Comparison of ENCODE assay signal across 38 cellular contexts in the genomic region with DNA sequence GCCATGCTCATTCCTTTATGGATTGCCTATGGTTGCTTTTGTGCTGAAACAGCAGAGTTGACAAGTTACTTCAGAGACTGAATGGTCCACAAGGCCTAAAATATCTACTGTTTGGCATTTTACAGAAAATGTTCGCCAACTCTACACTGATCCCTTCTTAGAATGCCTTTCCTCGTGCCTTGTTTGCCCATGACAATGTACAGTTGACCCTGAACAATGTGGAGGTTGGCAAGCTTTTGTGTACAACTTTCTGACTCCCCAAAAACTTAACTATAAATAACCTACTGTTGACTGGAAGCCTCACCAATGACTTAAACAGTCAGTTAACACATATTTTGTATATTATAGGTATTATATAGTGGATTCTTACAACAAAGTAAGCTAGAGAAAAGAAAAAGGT.
"Had no signal": no experiment of that assay in that cellular context is flagged by ENCODE, and none has a peak within 500 bp of the region (broad histone marks: within the 10 kb centered on the region; RNA-seq: fewer than 3 reads in every experiment).

No MANE protein-coding gene starts in this region.

- H3K9me3 ChIP-seq: adrenal gland, ascending aorta, body of pancreas, breast epithelium had no signal

- H3K4me1 Mint-ChIP-seq: activated naive CD4-positive, alpha-beta T cell treated with anti-CD3 and anti-CD28 coated beads, Interleukin-2, amount 10 ng/mL, durations not matched to agents 7 days and 5 days; activated naive CD8-positive, alpha-beta T cell treated with anti-CD3 and anti-CD28 coated beads for 36 hours; activated naive CD8-positive, alpha-beta T cell treated with anti-CD3 and anti-CD28 coated beads, Interleukin-2, amount 10 ng/mL, durations not matched to agents 7 days and 5 days; activated naive CD8-positive, alpha-beta T cell treated with anti-CD3 and anti-CD28 coated beads, Interleukin-2, amount 50 U/mL, for 24 hours; activated T-helper 17 cell treated with anti-CD3 and anti-CD28 coated beads, Interleukin-2, amount 50 U/mL, for 72 hours; brain; central memory CD8-positive, alpha-beta T cell had no signal

- H3K36me3 ChIP-seq: adrenal gland, ascending aorta, brain microvascular endothelial cell, breast epithelium, cardiac muscle cell had no signal

- DNase-seq: activated effector memory CD4-positive, alpha-beta T cell treated with anti-CD3 and anti-CD28 coated beads, Interleukin-2, amount 50 U/mL, for 16 hours; activated effector memory CD4-positive, alpha-beta T cell treated with Interleukin-2 at 50 U/mL for 16 hours; activated gamma-delta T cell; activated gamma-delta T cell treated with Interleukin-2 at 50 U/mL for 16 hours; activated naive CD4-positive, alpha-beta T cell; activated naive CD4-positive, alpha-beta T cell treated with anti-CD3 and anti-CD28 coated beads for 36 hours; activated naive CD4-positive, alpha-beta T cell treated with anti-CD3 and anti-CD28 coated beads, Interleukin-2, amount 10 ng/mL, durations not matched to agents 7 days and 5 days; activated naive CD4-positive, alpha-beta T cell treated with anti-CD3 and anti-CD28 coated beads, Interleukin-2, amount 50 U/mL, for 16 hours; activated naive CD4-positive, alpha-beta T cell treated with Interleukin-2 at 50 U/mL for 16 hours; activated naive CD8-positive, alpha-beta T cell treated with anti-CD3 and anti-CD28 coated beads for 36 hours; activated naive CD8-positive, alpha-beta T cell treated with anti-CD3 and anti-CD28 coated beads, Interleukin-2, amount 10 ng/mL, durations not matched to agents 7 days and 5 days; activated naive CD8-positive, alpha-beta T cell treated with anti-CD3 and anti-CD28 coated beads, Interleukin-2, amount 50 U/mL, for 24 hours; activated T-cell treated with anti-CD3 and anti-CD28 coated beads, Interleukin-2, amount 50 U/mL, for 1 hour; activated T-cell treated with anti-CD3 and anti-CD28 coated beads, Interleukin-2, amount 50 U/mL, for 24 hours; activated T-cell treated with anti-CD3 and anti-CD28 coated beads, Interleukin-2, amount 50 U/mL, for 4 hours; activated T-cell treated with anti-CD3 and anti-CD28 coated beads, Interleukin-2, amount 50 U/mL, for 48 hours; activated T-cell treated with anti-CD3 and anti-CD28 coated beads, Interleukin-2, amount 50 U/mL, for 72 hours; adrenal gland; amniotic stem cell; amygdala; anterior cingulate cortex; aorta; body of pancreas; brain microvascular endothelial cell; caudate nucleus; central memory CD4-positive, alpha-beta T cell; cerebellar nuclear complex had no signal

- H3K27me3 ChIP-seq: adrenal gland, ascending aorta, body of pancreas, brain microvascular endothelial cell, breast epithelium, cardiac muscle cell had no signal

- H3K9me3 Mint-ChIP-seq: activated naive CD4-positive, alpha-beta T cell treated with anti-CD3 and anti-CD28 coated beads for 36 hours; activated naive CD4-positive, alpha-beta T cell treated with anti-CD3 and anti-CD28 coated beads, Interleukin-2, amount 10 ng/mL, durations not matched to agents 7 days and 5 days; activated naive CD4-positive, alpha-beta T cell treated with anti-CD3 and anti-CD28 coated beads, Interleukin-2, amount 50 U/mL, for 24 hours; activated naive CD4-positive, alpha-beta T cell treated with anti-CD3 and anti-CD28 coated beads, Interleukin-2, amount 50 U/mL, for 72 hours; activated naive CD8-positive, alpha-beta T cell treated with anti-CD3 and anti-CD28 coated beads for 36 hours; activated naive CD8-positive, alpha-beta T cell treated with anti-CD3 and anti-CD28 coated beads, Interleukin-2, amount 10 ng/mL, durations not matched to agents 7 days and 5 days; activated naive CD8-positive, alpha-beta T cell treated with anti-CD3 and anti-CD28 coated beads, Interleukin-2, amount 50 U/mL, for 24 hours; activated T-cell treated with anti-CD3 and anti-CD28 coated beads, Interleukin-2, amount 50 U/mL, for 24 hours; activated T-cell treated with anti-CD3 and anti-CD28 coated beads, Interleukin-2, amount 50 U/mL, for 4 hours; activated T-cell treated with anti-CD3 and anti-CD28 coated beads, Interleukin-2, amount 50 U/mL, for 72 hours; activated T-helper 1 cell treated with anti-CD3 and anti-CD28 coated beads, Interleukin-12 subunit alpha, Interleukin-12 subunit beta, Interleukin-2, Interleukin-4 antibody, amounts not matched to agents 30 ng/mL and 10 ng/mL and 1 ng/mL, durations not matched to agents 14 hours and 24 hours and 36 hours; activated T-helper 2 cell treated with anti-CD3 and anti-CD28 coated beads, Interferon-gamma antibody, Interleukin-2, Interleukin-4, amounts not matched to agents 10 μg/mL and 5 μg/mL and 100 μg/mL, durations not matched to agents 14 hours and 24 hours and 36 hours; brain; central memory CD8-positive, alpha-beta T cell had no signal

- H3K27me3 Mint-ChIP-seq: activated naive CD4-positive, alpha-beta T cell treated with anti-CD3 and anti-CD28 coated beads, Interleukin-2, amount 10 ng/mL, durations not matched to agents 7 days and 5 days; activated naive CD4-positive, alpha-beta T cell treated with anti-CD3 and anti-CD28 coated beads, Interleukin-2, amount 50 U/mL, for 24 hours; activated naive CD8-positive, alpha-beta T cell; activated naive CD8-positive, alpha-beta T cell treated with anti-CD3 and anti-CD28 coated beads for 36 hours; activated naive CD8-positive, alpha-beta T cell treated with anti-CD3 and anti-CD28 coated beads, Interleukin-2, amount 10 ng/mL, durations not matched to agents 7 days and 5 days; activated naive CD8-positive, alpha-beta T cell treated with anti-CD3 and anti-CD28 coated beads, Interleukin-2, amount 50 U/mL, for 24 hours; brain had no signal

- ATAC-seq: activated naive CD4-positive, alpha-beta T cell treated with anti-CD3 and anti-CD28 coated beads, Interleukin-2, amount 50 U/mL, for 72 hours; activated naive CD8-positive, alpha-beta T cell treated with anti-CD3 and anti-CD28 coated beads, Interleukin-2, amount 50 U/mL, for 24 hours; activated T-cell treated with anti-CD3 and anti-CD28 coated beads, Interleukin-2, amount 50 U/mL, for 4 hours; activated T-cell treated with anti-CD3 and anti-CD28 coated beads, Interleukin-2, amount 50 U/mL, for 72 hours; activated T-helper 17 cell treated with anti-CD3 and anti-CD28 coated beads, Interleukin-2, amount 50 U/mL, for 72 hours; body of pancreas had no signal

- H3K4me1 ChIP-seq: adrenal gland, ascending aorta, body of pancreas, breast epithelium had no signal

- H3K4me3 ChIP-seq: adrenal gland, ascending aorta, body of pancreas, breast epithelium, cardiac muscle cell had no signal

- H3K4me3 Mint-ChIP-seq: activated naive CD4-positive, alpha-beta T cell treated with anti-CD3 and anti-CD28 coated beads for 36 hours; activated naive CD4-positive, alpha-beta T cell treated with anti-CD3 and anti-CD28 coated beads, Interleukin-2, amount 10 ng/mL, durations not matched to agents 7 days and 5 days; activated naive CD4-positive, alpha-beta T cell treated with anti-CD3 and anti-CD28 coated beads, Interleukin-2, amount 50 U/mL, for 24 hours; activated naive CD8-positive, alpha-beta T cell; activated naive CD8-positive, alpha-beta T cell treated with anti-CD3 and anti-CD28 coated beads for 36 hours; activated naive CD8-positive, alpha-beta T cell treated with anti-CD3 and anti-CD28 coated beads, Interleukin-2, amount 10 ng/mL, durations not matched to agents 7 days and 5 days; activated naive CD8-positive, alpha-beta T cell treated with anti-CD3 and anti-CD28 coated beads, Interleukin-2, amount 50 U/mL, for 24 hours; activated T-cell treated with anti-CD3 and anti-CD28 coated beads, Interleukin-2, amount 50 U/mL, for 24 hours; activated T-cell treated with anti-CD3 and anti-CD28 coated beads, Interleukin-2, amount 50 U/mL, for 4 hours; activated T-cell treated with anti-CD3 and anti-CD28 coated beads, Interleukin-2, amount 50 U/mL, for 72 hours; activated T-helper 1 cell treated with anti-CD3 and anti-CD28 coated beads, Interleukin-12 subunit alpha, Interleukin-12 subunit beta, Interleukin-2, Interleukin-4 antibody, amounts not matched to agents 30 ng/mL and 10 ng/mL and 1 ng/mL, durations not matched to agents 14 hours and 24 hours and 36 hours; activated T-helper 17 cell treated with anti-CD3 and anti-CD28 coated beads, Interleukin-2, amount 50 U/mL, for 72 hours; brain; central memory CD8-positive, alpha-beta T cell had no signal

- H3K36me3 Mint-ChIP-seq: activated naive CD4-positive, alpha-beta T cell treated with anti-CD3 and anti-CD28 coated beads, Interleukin-2, amount 10 ng/mL, durations not matched to agents 7 days and 5 days; activated naive CD4-positive, alpha-beta T cell treated with anti-CD3 and anti-CD28 coated beads, Interleukin-2, amount 50 U/mL, for 24 hours; activated naive CD4-positive, alpha-beta T cell treated with anti-CD3 and anti-CD28 coated beads, Interleukin-2, amount 50 U/mL, for 72 hours; activated naive CD8-positive, alpha-beta T cell; activated naive CD8-positive, alpha-beta T cell treated with anti-CD3 and anti-CD28 coated beads for 36 hours; activated naive CD8-positive, alpha-beta T cell treated with anti-CD3 and anti-CD28 coated beads, Interleukin-2, amount 10 ng/mL, durations not matched to agents 7 days and 5 days; brain had no signal

- H3K27ac Mint-ChIP-seq: activated naive CD4-positive, alpha-beta T cell treated with anti-CD3 and anti-CD28 coated beads for 36 hours; activated naive CD4-positive, alpha-beta T cell treated with anti-CD3 and anti-CD28 coated beads, Interleukin-2, amount 10 ng/mL, durations not matched to agents 7 days and 5 days; activated naive CD4-positive, alpha-beta T cell treated with anti-CD3 and anti-CD28 coated beads, Interleukin-2, amount 50 U/mL, for 24 hours; activated naive CD4-positive, alpha-beta T cell treated with anti-CD3 and anti-CD28 coated beads, Interleukin-2, amount 50 U/mL, for 72 hours; activated naive CD8-positive, alpha-beta T cell; activated naive CD8-positive, alpha-beta T cell treated with anti-CD3 and anti-CD28 coated beads, Interleukin-2, amount 10 ng/mL, durations not matched to agents 7 days and 5 days; activated naive CD8-positive, alpha-beta T cell treated with anti-CD3 and anti-CD28 coated beads, Interleukin-2, amount 50 U/mL, for 24 hours; activated T-cell treated with anti-CD3 and anti-CD28 coated beads, Interleukin-2, amount 50 U/mL, for 24 hours; activated T-cell treated with anti-CD3 and anti-CD28 coated beads, Interleukin-2, amount 50 U/mL, for 72 hours; activated T-helper 1 cell treated with anti-CD3 and anti-CD28 coated beads, Interleukin-12 subunit alpha, Interleukin-12 subunit beta, Interleukin-2, Interleukin-4 antibody, amounts not matched to agents 30 ng/mL and 10 ng/mL and 1 ng/mL, durations not matched to agents 14 hours and 24 hours and 36 hours; activated T-helper 17 cell treated with anti-CD3 and anti-CD28 coated beads, Interleukin-2, amount 50 U/mL, for 72 hours; activated T-helper 2 cell treated with anti-CD3 and anti-CD28 coated beads, Interferon-gamma antibody, Interleukin-2, Interleukin-4, amounts not matched to agents 10 μg/mL and 5 μg/mL and 100 μg/mL, durations not matched to agents 14 hours and 24 hours and 36 hours; brain had no signal

- H3K27ac ChIP-seq: adrenal gland, ascending aorta, body of pancreas, brain microvascular endothelial cell, breast epithelium, cardiac muscle cell had no signal
